Comparison of ENCODE assay signal across 16 cellular contexts in genomic region chr21:17609681-17610080, GRCh38. TPM values are rescaled to one million over a fixed set of nuclear protein-coding genes. Genes with fewer than 3 reads are reported as not detected.
DNase-seq lines count a peak whose midpoint lies in the region; ATAC-seq, FAIRE-seq and TF ChIP-seq lines count a peak whose summit lies in the region.
"Had no signal": no experiment of that assay in that cellular context is flagged by ENCODE, and none has a peak within 500 bp of the region (broad histone marks: within the 10 kb centered on the region; RNA-seq: fewer than 3 reads in every experiment).

No MANE protein-coding gene starts in this region.

- no peaks in the 10 kb centered on the region for H3K27me3 Mint-ChIP-seq in T-helper 2 cell treated with Interferon-gamma antibody and Interleukin-4, amounts not matched to agents 5 μg/mL and 100 μg/mL, for 36 hours (ENCODE audit: low read depth)
- no peaks in the 10 kb centered on the region for H3K27me3 Mint-ChIP-seq in natural killer cell treated with Interleukin-12 subunit alpha and Interleukin-12 subunit beta and Interleukin-15 and Interleukin-18, amount 100 ng/mL, for 72 hours
- H3K27me3 Mint-ChIP-seq in endothelial cell (ENCODE audit: unreplicated experiment) = peaks cover 9% of the 10 kb centered on the region

- peaks cover 9% of the 10 kb centered on the region for H3K4me1 ChIP-seq in HEK293 (ENCODE audit: control insufficient read depth, insufficient read depth, low read length)
- H3K4me1 ChIP-seq in GM12878 (ENCODE audit: control insufficient read depth, insufficient read depth, low read length) = peaks cover 4% of the 10 kb centered on the region

- H3K9ac ChIP-seq in GM12878 (ENCODE audit: control insufficient read depth, insufficient read depth, low read length) = no peak overlapping the region
- H3K9ac ChIP-seq: BLaER1 had no signal

- no peaks in the 10 kb centered on the region for H3K9me3 Mint-ChIP-seq in T-helper 2 cell treated with Interferon-gamma antibody and Interleukin-4, amounts not matched to agents 5 μg/mL and 100 μg/mL, for 36 hours
- no peaks in the 10 kb centered on the region for H3K9me3 Mint-ChIP-seq in natural killer cell treated with Interleukin-12 subunit alpha and Interleukin-12 subunit beta and Interleukin-15 and Interleukin-18, amount 100 ng/mL, for 72 hours
- H3K9me3 Mint-ChIP-seq in endothelial cell (ENCODE audit: unreplicated experiment) = no peaks in the 10 kb centered on the region

- no peak for TF ChIP-seq POLR2A in GM12878 (IDR thresholded peaks at IDR 0.05; ENCODE audit: low read depth, low read length)

- peak overlapping the region; percentile 51 for H3K27ac Mint-ChIP-seq in T-helper 2 cell treated with Interferon-gamma antibody and Interleukin-4, amounts not matched to agents 5 μg/mL and 100 μg/mL, for 36 hours
- no peak overlapping the region for H3K27ac Mint-ChIP-seq in natural killer cell treated with Interleukin-12 subunit alpha and Interleukin-12 subunit beta and Interleukin-15 and Interleukin-18, amount 100 ng/mL, for 72 hours
- H3K27ac Mint-ChIP-seq in endothelial cell (ENCODE audit: unreplicated experiment) = no peak overlapping the region

- H4K20me1 ChIP-seq in GM12878 (ENCODE audit: control insufficient read depth, insufficient read depth) = no peaks in the 10 kb centered on the region

- H3K4me3 ChIP-seq in HEK293 (ENCODE audit: low read depth, low read length) (no peak overlapping the region), GM12878 (0 out of 2 replicates have a peak overlapping the region, but pooled peaks have one; percentile 1), MG63 (no peak overlapping the region)
- H3K4me3 ChIP-seq: BLaER1, Peyer's patch had no signal

- TF ChIP-seq RAD21 in GM12878 (IDR thresholded peaks at IDR 0.05; ENCODE audit: insufficient read depth, low read depth, low read length) = no peak

- in situ Hi-C loops in GM12878 (cut with MboI) = loop anchor here (5.0 to 25.0 kb wide), 2 partner anchors 173 to 1872 kb away; partner anchors contain the start of gene USP25

- H3K27me3 ChIP-seq in GM12878 (replicated peaks in 1 of 2; ENCODE audit: control insufficient read depth in 2 of 2, insufficient read depth in 2 of 2, low read length in 1 of 2) (no peaks in the 10 kb centered on the region), MG63 (no peaks in the 10 kb centered on the region)
- H3K27me3 ChIP-seq: BLaER1, Peyer's patch had no signal

- H2AFZ ChIP-seq in GM12878 (ENCODE audit: control insufficient read depth, low read depth, low read length) = no peak overlapping the region

- TF ChIP-seq CTCF in HEK293 (tag by site-specific recombination; IDR thresholded peaks at IDR 0.05) = no peak
- no peak for TF ChIP-seq CTCF in GM12878 (IDR thresholded peaks at IDR 0.05 in 2 of 3, conservative IDR thresholded peaks at IDR 0.05 in 1 of 3; ENCODE audit: control insufficient read depth in 2 of 3, extremely low read depth in 1 of 3, insufficient read depth in 1 of 3, low read depth in 3 of 3, low read length in 3 of 3)
- TF ChIP-seq CTCF in endothelial cell (IDR thresholded peaks at IDR 0.05; ENCODE audit: unreplicated experiment) = no peak

- no peak for TF ChIP-seq EP300 in GM12878 (IDR thresholded peaks at IDR 0.05; ENCODE audit: borderline replicate concordance in 1 of 2, control insufficient read depth in 1 of 2, low read depth in 2 of 2, low read length in 2 of 2)

- no peak for FAIRE-seq in GM12878 (lab: Jason Lieb, UNC)
- FAIRE-seq: A204.1, endothelial cell of umbilical vein had no signal

- H3K9me3 ChIP-seq in HEK293 (ENCODE audit: control insufficient read depth, insufficient read depth, low read depth, low read length) (no peaks in the 10 kb centered on the region), GM12878 (replicated peaks; ENCODE audit: control insufficient read depth, insufficient read depth, low read length) (no peaks in the 10 kb centered on the region), MG63 (no peaks in the 10 kb centered on the region)
- H3K9me3 ChIP-seq: BLaER1, Peyer's patch had no signal

- CTCF ChIA-PET in HEK293 (lab: Yijun Ruan, JAX) (interaction anchor here (0.8 to 3.7 kb wide), 5 partner anchors 9 to 223 kb away, joined by 3 to 20 read pairs (median 4); no protein-coding TSS in a partner anchor), GM12878 (lab: Yijun Ruan, JAX) (interaction anchor here (0.7 to 4.0 kb wide), 7 partner anchors 8 to 223 kb away, joined by 3 to 17 read pairs (median 4); no protein-coding TSS in a partner anchor)

- DNase-seq in T-helper 2 cell treated with Interferon-gamma antibody and Interleukin-4, amounts not matched to agents 5 μg/mL and 100 μg/mL, for 36 hours (ENCODE audit: low spot score) = no peak
- no peak for DNase-seq in T-helper 2 cell
- no peak for DNase-seq in GM12878 (ENCODE audit: low read depth, low spot score)
- DNase-seq in natural killer cell treated with Interleukin-12 subunit alpha and Interleukin-12 subunit beta and Interleukin-15 and Interleukin-18, amount 100 ng/mL, for 72 hours (ENCODE audit: low spot score) = no peak
- DNase-seq in MG63 = no peak
- DNase-seq in endothelial cell (ENCODE audit: low spot score) = no peak
- no peak for DNase-seq in effector CD4-positive, alpha-beta T cell
- DNase-seq: aorta, GM23248, NCI-H1694, Peyer's patch, trophoblast cell had no signal

- H3K36me3 ChIP-seq in HEK293 (ENCODE audit: control insufficient read depth in 2 of 2, insufficient read depth in 1 of 2, low read length in 2 of 2) = peaks cover 17 to 54% of the 10 kb centered on the region in 2 experiments
- H3K36me3 ChIP-seq in GM12878 (ENCODE audit: control insufficient read depth in 2 of 2, insufficient read depth in 2 of 2, low read length in 1 of 2) = peaks cover 0 to 10% of the 10 kb centered on the region in 2 experiments; a peak in 2 of 4 replicates
- H3K36me3 ChIP-seq in MG63 = peaks cover 45% of the 10 kb centered on the region

- SMC1A ChIA-PET in GM12878 (lab: Charles Lee; ENCODE audit: uncharacterized antibody, unreplicated experiment) = interaction anchor here (0.6 to 3.9 kb wide), 7 partner anchors 10 to 1861 kb away, joined by 3 to 41 read pairs (median 4); no protein-coding TSS in a partner anchor

- intact Hi-C loops in GM12878 (cut with micrococcal nuclease; ENCODE audit: unreplicated experiment) = loop anchor here (5.0 to 10.0 kb wide), 2 partner anchors 173 to 205 kb away; partner anchors contain the start of gene C21orf91

- RAD21 ChIA-PET in GM12878 (lab: Charles Lee; ENCODE audit: unreplicated experiment) = interaction anchor here (1.3 to 1.6 kb wide), 2 partner anchors 12 to 174 kb away, joined by 4 to 7 read pairs; no protein-coding TSS in a partner anchor

- ATAC-seq in GM12878 = no peak
- no peak for ATAC-seq in natural killer cell treated with Interleukin-12 subunit alpha and Interleukin-12 subunit beta and Interleukin-15 and Interleukin-18, amount 100 ng/mL, for 72 hours

- BruUV-seq in GM12878 (replicated peaks; lab: Mats Ljungman, UMichigan) = no TSS peak

- peaks cover 45% of the 10 kb centered on the region for H3K4me1 Mint-ChIP-seq in T-helper 2 cell treated with Interferon-gamma antibody and Interleukin-4, amounts not matched to agents 5 μg/mL and 100 μg/mL, for 36 hours (ENCODE audit: low read depth)
- H3K4me1 Mint-ChIP-seq in natural killer cell treated with Interleukin-12 subunit alpha and Interleukin-12 subunit beta and Interleukin-15 and Interleukin-18, amount 100 ng/mL, for 72 hours (ENCODE audit: low read depth in 2 of 2) = peaks cover 14 to 31% of the 10 kb centered on the region in 2 donors
- peaks cover 12% of the 10 kb centered on the region for H3K4me1 Mint-ChIP-seq in endothelial cell (ENCODE audit: unreplicated experiment)

- H3K4me3 Mint-ChIP-seq in T-helper 2 cell treated with Interferon-gamma antibody and Interleukin-4, amounts not matched to agents 5 μg/mL and 100 μg/mL, for 36 hours = peak overlapping the region; percentile 93
- peak overlapping the region; percentile 97 for H3K4me3 Mint-ChIP-seq in natural killer cell treated with Interleukin-12 subunit alpha and Interleukin-12 subunit beta and Interleukin-15 and Interleukin-18, amount 100 ng/mL, for 72 hours
- no peak overlapping the region for H3K4me3 Mint-ChIP-seq in endothelial cell (ENCODE audit: unreplicated experiment)

- WGBS in GM12878 (ENCODE audit: insufficient coverage, insufficient replicate concordance, low lambda C conversion rate, missing lambda C conversion rate) = 98% methylated on average over 2 of the region's 2 CpGs

- POLR2A ChIA-PET in HEK293 (lab: Yijun Ruan, JAX) = no interaction called here
- POLR2A ChIA-PET in GM12878 (lab: Charles Lee) = no interaction called here

- H3K4me2 ChIP-seq in GM12878 (ENCODE audit: control insufficient read depth, insufficient read depth) = peak overlapping the region; percentile 34; the same call in 1 of the 2 replicates

- H3K27ac ChIP-seq in HEK293 (ENCODE audit: extremely low read depth, low read depth, low read length) (no peak overlapping the region), GM12878 (ENCODE audit: control insufficient read depth, insufficient read depth) (no peak overlapping the region)
- H3K27ac ChIP-seq: BLaER1, Peyer's patch had no signal

- H3K79me2 ChIP-seq in GM12878 (ENCODE audit: control insufficient read depth, insufficient read depth, low read length) = peaks cover 61% of the 10 kb centered on the region

- H3K36me3 Mint-ChIP-seq in T-helper 2 cell treated with Interferon-gamma antibody and Interleukin-4, amounts not matched to agents 5 μg/mL and 100 μg/mL, for 36 hours (ENCODE audit: low read depth) = peaks cover 40% of the 10 kb centered on the region
- peaks cover 14% of the 10 kb centered on the region for H3K36me3 Mint-ChIP-seq in natural killer cell treated with Interleukin-12 subunit alpha and Interleukin-12 subunit beta and Interleukin-15 and Interleukin-18, amount 100 ng/mL, for 72 hours
- peaks cover 10% of the 10 kb centered on the region for H3K36me3 Mint-ChIP-seq in endothelial cell (ENCODE audit: low read depth, unreplicated experiment)

RNA-seq across cellular contexts. Expression of gene BTG3, which starts 3.0 kb away (rescaled TPM):
- 50.1 and 56.6 TPM in 2 replicates for total RNA-seq in GM12878 (2013; cell fraction: nucleolus; rRNA removed)
- total RNA-seq in GM12878 (2014; rRNA removed) (23.3 and 32.7 TPM in 2 replicates), GM12878 (2014; rRNA removed; fragmentation: Illumina TruSeq; extraction: Trizol) (30.8 and 31.7 TPM in 2 replicates), GM12878 (2021) (27.7 and 28.6 TPM in 2 replicates), endothelial cell (ENCODE audit: unreplicated experiment) (18.5 TPM)
- 13.5 TPM for polyA plus RNA-seq in GM12878 (2011; ENCODE audit: low read depth)
- polyA plus RNA-seq in GM12878 (2011; rRNA removed) (74.4 and 102 TPM in 2 replicates), GM12878 (2014; fragmentation: Illumina TruSeq; extraction: Trizol) (37.9 and 49.3 TPM in 2 replicates), GM12878 (2014; fragmentation: Nextera tagmentation; extraction: Ambion mirVana) (10 to 100 TPM; 15.7 to 26.3 TPM), GM12878 (2014; rRNA removed) (24.9 and 39.9 TPM in 2 replicates), GM12878 (2016; fragmentation: Nextera tagmentation; extraction: Ambion mirVana) (10 to 100 TPM; 47.5 to 49.9 TPM)
- 32.5 and 40.9 TPM in 2 replicates for polyA plus RNA-seq in GM12878 (2011; cell fraction: cytosol; rRNA removed)
- polyA plus RNA-seq in GM12878 (2011; cell fraction: nucleus; rRNA removed) = 33.0 and 34.4 TPM in 2 replicates
- polyA plus RNA-seq in GM12878 (2012) = 20.5 and 29.4 TPM in 2 replicates
- 21.1 and 21.6 TPM in 2 replicates for polyA minus RNA-seq in GM12878 (2011; rRNA and poly(A)+ RNA removed)
- 11.8 and 13.4 TPM in 2 replicates for polyA minus RNA-seq in GM12878 (2011; cell fraction: cytosol; rRNA and poly(A)+ RNA removed)
- polyA minus RNA-seq in GM12878 (2011; cell fraction: nucleus; rRNA and poly(A)+ RNA removed) = 34.6 and 51.2 TPM in 2 replicates
- 10 to 100 TPM; 52.2 to 54.9 TPM for total RNA-seq in natural killer cell treated with Interleukin-12 subunit alpha and Interleukin-12 subunit beta and Interleukin-15 and Interleukin-18, amount 100 ng/mL, for 72 hours
- 50.4 and 52.5 TPM in 2 replicates for total RNA-seq in MG63 (2014; rRNA removed; shearing (Covaris generic); ENCODE audit: low replicate concordance)
